ENCODE assay signal across 11 cellular contexts in the genomic region with DNA sequence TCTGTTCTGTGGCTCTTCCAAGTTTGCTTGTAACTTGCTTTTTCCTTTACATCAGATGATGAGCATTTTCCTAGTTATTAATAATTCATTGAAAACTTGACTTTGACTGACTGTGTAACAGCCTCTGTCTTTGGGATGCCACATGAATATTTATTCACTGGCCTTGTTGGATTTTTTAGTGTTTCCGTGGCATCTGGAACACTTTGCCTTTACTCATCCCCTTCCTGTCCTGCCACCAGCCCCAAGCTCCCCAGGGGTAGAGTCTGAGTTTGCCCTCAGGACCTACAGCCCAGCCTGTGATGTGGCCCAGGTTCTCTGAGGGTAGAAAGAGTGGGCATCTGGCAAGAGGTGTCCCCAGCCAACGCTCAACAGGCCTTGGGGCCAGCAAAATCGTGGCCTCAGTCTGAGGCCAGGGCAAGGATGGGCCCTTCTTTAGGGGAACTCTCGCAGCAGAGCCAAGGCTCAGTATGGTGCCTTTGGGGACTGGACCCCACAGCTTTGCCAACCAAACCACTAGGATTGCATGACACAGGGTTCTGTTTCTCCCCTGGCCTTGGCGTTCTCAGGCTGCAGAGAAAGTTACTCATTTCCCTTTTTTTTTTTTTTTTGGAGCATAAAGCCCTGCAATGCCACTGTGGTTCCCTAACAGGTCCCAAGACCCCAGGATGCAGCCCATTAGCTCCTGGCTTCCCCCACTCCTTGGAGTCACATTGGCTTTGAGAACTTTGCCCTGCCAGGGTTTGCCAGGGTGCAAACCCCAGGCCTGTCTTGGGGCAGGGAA.
DNase-seq lines count a peak whose midpoint lies in the region; ATAC-seq, FAIRE-seq and TF ChIP-seq lines count a peak whose summit lies in the region.
"Had no signal": no experiment of that assay in that cellular context is flagged by ENCODE, and none has a peak within 500 bp of the region (broad histone marks: within the 10 kb centered on the region; RNA-seq: fewer than 3 reads in every experiment).

No MANE protein-coding gene starts in this region.

- TF ChIP-seq CTCF in PC-3 (conservative IDR thresholded peaks at IDR 0.05; ENCODE audit: low read depth, low read length): no peak
- TF ChIP-seq CTCF in endothelial cell of umbilical vein (IDR thresholded peaks at IDR 0.05; ENCODE audit: extremely low read depth in 1 of 2, insufficient read depth in 1 of 2, low read depth in 1 of 2, low read length in 2 of 2): no peak
- no peak for TF ChIP-seq CTCF in sigmoid colon (IDR thresholded peaks at IDR 0.05)
- no peak for TF ChIP-seq CTCF in MCF 10A (IDR thresholded peaks at IDR 0.05; ENCODE audit: unreplicated experiment)

- H3K9me3 ChIP-seq in PC-3 (ENCODE audit: low read length) (no peaks in the 10 kb centered on the region), endothelial cell of umbilical vein (replicated peaks; ENCODE audit: control insufficient read depth, insufficient read depth, low read length) (no peaks in the 10 kb centered on the region), sigmoid colon (no peaks in the 10 kb centered on the region)
- H3K9me3 ChIP-seq: HAP-1 had no signal

- peaks cover 14% of the 10 kb centered on the region for H3F3A ChIP-seq in PC-3 (ENCODE audit: low read length, unreplicated experiment)

- intact Hi-C loops in PC-3 (cut with micrococcal nuclease): loop anchor here (1.0 to 5.0 kb wide), 4 partner anchors 16 to 40 kb away; no protein-coding TSS in a partner anchor
- intact Hi-C loops in endothelial cell of umbilical vein (cut with micrococcal nuclease): no loop called here
- intact Hi-C loops in sigmoid colon (cut with DNase I): loop anchor here (2.0 kb wide), 1 partner anchor 45 kb away; no protein-coding TSS in a partner anchor
- intact Hi-C loops in MCF 10A (cut with micrococcal nuclease): no loop called here

- H3K4me3 ChIP-seq in PC-3 (ENCODE audit: low read length) (no peak overlapping the region), endothelial cell of umbilical vein (replicated peaks in 1 of 3; ENCODE audit: insufficient read depth in 1 of 3, low read depth in 1 of 3, low read length in 3 of 3) (no peak overlapping the region), sigmoid colon (no peak overlapping the region)
- H3K4me3 ChIP-seq: HAP-1, SK-N-MC had no signal

- peak overlapping the region; percentile 94 for H3K27ac ChIP-seq in PC-3 (ENCODE audit: low read length)
- H3K27ac ChIP-seq in endothelial cell of umbilical vein (ENCODE audit: insufficient read depth, low read depth, low read length): no peak overlapping the region
- H3K27ac ChIP-seq in sigmoid colon: peak overlapping the region; percentile 81 to 99 (median 97)
- H3K27ac ChIP-seq: SK-N-MC had no signal

- DNase-seq in EH (ENCODE audit: low read depth) (peak; percentile 88), PC-3 (peak; percentile 25), endothelial cell of umbilical vein (ENCODE audit: low read depth, low spot score) (no peak), sigmoid colon (no peak), NCI-H446 treated with DMSO at 0.1 percent for 48 hours (lab: John Stamatoyannopoulos, UW) (no peak), MCF 10A (ENCODE audit: unreplicated experiment) (no peak)
- DNase-seq in stimulated activated CD4-positive, alpha-beta T cell treated with anti-CD3 and anti-CD28 coated beads, Interleukin-2, amount 100 ng/mL, for 48 hours: no peak
- DNase-seq: anterior cingulate cortex had no signal

- H3K4me2 ChIP-seq in PC-3 (ENCODE audit: low read length): peak overlapping the region; percentile 40
- H3K4me2 ChIP-seq in endothelial cell of umbilical vein (ENCODE audit: insufficient read depth, low read length): no peak overlapping the region

- dilution Hi-C loops in endothelial cell of umbilical vein (cut with MboI; ENCODE audit: extremely low pct_ligation_motif_present, low sequenced_read_pairs): no loop called here

- H3K36me3 ChIP-seq in PC-3 (ENCODE audit: low read depth, low read length): peaks cover 6% of the 10 kb centered on the region; the same call in 1 of the 2 replicates
- H3K36me3 ChIP-seq in endothelial cell of umbilical vein (ENCODE audit: control insufficient read depth in 2 of 2, extremely low read depth in 1 of 2, insufficient read depth in 2 of 2, low read length in 2 of 2): peaks cover 0 to 7% of the 10 kb centered on the region in 2 experiments
- H3K36me3 ChIP-seq in sigmoid colon: peaks cover 4 to 21% (median 7%) of the 10 kb centered on the region in 4 donors
- H3K36me3 ChIP-seq: HAP-1 had no signal

- no peaks in the 10 kb centered on the region for H3K9me2 ChIP-seq in PC-3 (replicated peaks; ENCODE audit: low read length)

- no peaks in the 10 kb centered on the region for H3K9me3 Mint-ChIP-seq in MCF 10A (ENCODE audit: unreplicated experiment)

- H3K4me3 Mint-ChIP-seq in MCF 10A (ENCODE audit: unreplicated experiment): no peak overlapping the region

- TF ChIP-seq POLR2A in endothelial cell of umbilical vein (IDR thresholded peaks at IDR 0.05; ENCODE audit: low read depth, low read length): no peak
- no peak for TF ChIP-seq POLR2A in sigmoid colon (IDR thresholded peaks at IDR 0.05)

- no peaks in the 10 kb centered on the region for H3K27me3 Mint-ChIP-seq in MCF 10A (ENCODE audit: insufficient read depth, unreplicated experiment)

- BruUV-seq in PC-3 (replicated peaks; lab: Mats Ljungman, UMichigan) (TSS peak; percentile 89), endothelial cell of umbilical vein (replicated peaks; lab: Mats Ljungman, UMichigan) (no TSS peak), MCF 10A (replicated peaks; lab: Mats Ljungman, UMichigan) (no TSS peak)

- peak; percentile 21 for FAIRE-seq in endothelial cell of umbilical vein (lab: Jason Lieb, UNC)

- H2AFZ ChIP-seq in PC-3 (ENCODE audit: low read length): no peak overlapping the region
- H2AFZ ChIP-seq in endothelial cell of umbilical vein (ENCODE audit: low read depth, low read length): no peak overlapping the region

- WGBS in sigmoid colon, 2 donors: 74 to 89% methylated on average over 5 of the region's 5 CpGs

- H3K27me3 ChIP-seq in PC-3 (ENCODE audit: low read length) (no peaks in the 10 kb centered on the region), endothelial cell of umbilical vein (ENCODE audit: control insufficient read depth in 2 of 2, insufficient read depth in 2 of 2, low read length in 2 of 2) (no peaks in the 10 kb centered on the region), sigmoid colon (no peaks in the 10 kb centered on the region)

- peaks cover 38% of the 10 kb centered on the region for H3K4me1 Mint-ChIP-seq in MCF 10A (ENCODE audit: insufficient read depth, unreplicated experiment)

- peak overlapping the region; percentile 71 for H3K9ac ChIP-seq in PC-3 (ENCODE audit: low read length)
- no peak overlapping the region for H3K9ac ChIP-seq in endothelial cell of umbilical vein (replicated peaks; ENCODE audit: extremely low read depth, insufficient read depth, low read length)

- H3K27ac Mint-ChIP-seq in MCF 10A (ENCODE audit: low read depth, unreplicated experiment): no peak overlapping the region

- CTCF ChIA-PET in PC-3 (lab: Charles Lee): no interaction called here
- CTCF ChIA-PET in endothelial cell of umbilical vein (lab: Charles Lee): interaction anchor here (1.1 to 1.3 kb wide), 2 partner anchors 21 to 25 kb away, joined by 3 read pairs; no protein-coding TSS in a partner anchor
- CTCF ChIA-PET in MCF 10A (lab: Yijun Ruan, JAX): interaction anchor here (0.6 to 0.7 kb wide), 2 partner anchors 237 to 580 kb away, joined by 3 read pairs; no protein-coding TSS in a partner anchor

- POLR2A ChIA-PET in PC-3 (lab: Charles Lee; ENCODE audit: unreplicated experiment) (no interaction called here), endothelial cell of umbilical vein (lab: Charles Lee) (no interaction called here), MCF 10A (lab: Yijun Ruan, JAX) (no interaction called here)

- ATAC-seq in PC-3 (peak; percentile 9), HG02759 (IDR thresholded peaks at IDR 0.05; ENCODE audit: unreplicated experiment) (no peak)

- H4K20me1 ChIP-seq in PC-3 (ENCODE audit: low read length) (no peaks in the 10 kb centered on the region), endothelial cell of umbilical vein (replicated peaks; ENCODE audit: control insufficient read depth, extremely low read depth, insufficient read depth, low read length) (no peaks in the 10 kb centered on the region)

- H3K36me3 Mint-ChIP-seq in MCF 10A (ENCODE audit: insufficient read depth, unreplicated experiment): peaks cover 10% of the 10 kb centered on the region

- no peak for TF ChIP-seq EP300 in sigmoid colon (IDR thresholded peaks at IDR 0.05)

- no peaks in the 10 kb centered on the region for H3K79me2 ChIP-seq in PC-3 (ENCODE audit: low read length)
- H3K79me2 ChIP-seq in endothelial cell of umbilical vein (ENCODE audit: control insufficient read depth, insufficient read depth, low read length): no peaks in the 10 kb centered on the region

- H3K9me1 ChIP-seq in endothelial cell of umbilical vein (replicated peaks; ENCODE audit: control insufficient read depth, extremely low read depth, insufficient read depth, low read length): no peaks in the 10 kb centered on the region

- H3K4me1 ChIP-seq in PC-3 (ENCODE audit: insufficient read depth, low read length): peaks cover 67% of the 10 kb centered on the region
- peaks cover 7% of the 10 kb centered on the region for H3K4me1 ChIP-seq in endothelial cell of umbilical vein (ENCODE audit: control insufficient read depth, extremely low read depth, insufficient read depth, low read length)
- peaks cover 0 to 80% (median 70%) of the 10 kb centered on the region in 4 donors for H3K4me1 ChIP-seq in sigmoid colon
- H3K4me1 ChIP-seq: HAP-1 had no signal

TF ChIP-seq in endothelial cell of umbilical vein, 7 proteins besides CTCF, POLR2A, EP300 and RAD21:
- TF ChIP-seq JUN (IDR thresholded peaks at IDR 0.05; ENCODE audit: borderline replicate concordance, insufficient read depth, insufficient read length, low read depth) (no peak), POLR2AphosphoS5 (IDR thresholded peaks at IDR 0.05; ENCODE audit: insufficient read depth, low read depth, low read length) (no peak), MYC (IDR thresholded peaks at IDR 0.05; ENCODE audit: low read depth, low read length) (no peak), GATA2 (IDR thresholded peaks at IDR 0.05; ENCODE audit: insufficient read depth, insufficient read length, low read depth, low read length) (no peak), EZH2 (IDR thresholded peaks at IDR 0.05; ENCODE audit: borderline replicate concordance, low read depth, low read length, severe bottlenecking) (no peak), FOS (IDR thresholded peaks at IDR 0.05; ENCODE audit: borderline replicate concordance, insufficient read depth, low read length) (no peak)
- TF ChIP-seq, protein P1, sequence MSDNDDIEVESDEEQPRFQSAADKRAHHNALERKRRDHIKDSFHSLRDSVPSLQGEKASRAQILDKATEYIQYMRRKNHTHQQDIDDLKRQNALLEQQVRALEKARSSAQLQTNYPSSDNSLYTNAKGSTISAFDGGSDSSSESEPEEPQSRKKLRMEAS (IDR thresholded peaks at IDR 0.05; ENCODE audit: insufficient read depth, insufficient read length): no peak

Comparison
In these comparisons a context has a peak if more than half of its experiments do, and no peak if none do; other contexts are left out.
1. DNase-seq: peak in EH (single experiment) and PC-3 (single experiment); none in endothelial cell of umbilical vein (single experiment), sigmoid colon (single experiment), NCI-H446 treated with DMSO at 0.1 percent for 48 hours (single experiment), stimulated activated CD4-positive, alpha-beta T cell treated with anti-CD3 and anti-CD28 coated beads, Interleukin-2, amount 100 ng/mL, for 48 hours (0 of 2) and MCF 10A (single experiment).
2. intact Hi-C loops: an anchor here in PC-3 (1.0 to 5.0 kb wide) and sigmoid colon (2.0 kb wide); none called in endothelial cell of umbilical vein and MCF 10A.